ENCODE assay signal across 12 cellular contexts in the genomic region with DNA sequence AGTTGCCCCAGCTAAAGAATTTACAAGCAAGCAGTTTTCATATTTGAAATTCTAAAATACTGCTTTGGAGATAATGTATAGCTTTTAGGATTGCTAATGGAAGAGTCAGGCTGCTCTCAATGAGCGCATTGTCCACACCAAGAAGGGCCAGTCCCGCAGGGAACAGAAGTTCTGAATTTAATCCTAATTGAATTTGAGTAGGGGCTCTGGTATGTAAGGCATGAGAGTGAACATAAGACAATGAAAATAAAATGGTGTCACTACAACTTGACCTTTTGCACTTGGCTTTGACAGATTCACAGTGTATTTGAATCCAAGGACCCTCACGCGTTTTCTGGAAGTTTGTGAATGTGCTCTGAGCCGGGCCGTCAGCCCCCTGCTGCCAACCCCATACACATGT. TPM values are rescaled to one million over a fixed set of nuclear protein-coding genes. Genes with fewer than 3 reads are reported as not detected.
DNase-seq lines count a peak whose midpoint lies in the region; ATAC-seq and TF ChIP-seq lines count a peak whose summit lies in the region.
"Had no signal": no experiment of that assay in that cellular context is flagged by ENCODE, and none has a peak within 500 bp of the region (broad histone marks: within the 10 kb centered on the region; RNA-seq: fewer than 3 reads in every experiment).

No MANE protein-coding gene starts in this region.

- no peak overlapping the region for H3K56ac ChIP-seq in mesendoderm (ENCODE audit: low read length)

- H3K79me1 ChIP-seq in mesendoderm (ENCODE audit: low read length) (peaks cover 21% of the 10 kb centered on the region), neuronal stem cell (ENCODE audit: low read depth, low read length) (peaks cover 2% of the 10 kb centered on the region)

- TF ChIP-seq POLR2A in body of pancreas (IDR thresholded peaks at IDR 0.05) (no peak), testis (IDR thresholded peaks at IDR 0.05) (no peak)

- peaks cover 15% of the 10 kb centered on the region for H3K79me2 ChIP-seq in mesendoderm (ENCODE audit: control insufficient read depth, insufficient read depth, low read length)

- H4K91ac ChIP-seq in neuronal stem cell (ENCODE audit: low read depth, low read length, poor library complexity) = no peak overlapping the region

- H3K27me3 ChIP-seq in body of pancreas (no peaks in the 10 kb centered on the region), mesendoderm (ENCODE audit: insufficient read depth, low read length, poor library complexity) (no peaks in the 10 kb centered on the region), testis (no peaks in the 10 kb centered on the region), neuronal stem cell (ENCODE audit: control insufficient read depth in 3 of 3, insufficient read depth in 3 of 3, low read depth in 1 of 3, low read length in 3 of 3) (peaks cover 0 to 5% (median 0%) of the 10 kb centered on the region in 3 experiments)

- intact Hi-C loops in body of pancreas (cut with DNase I) (no loop called here), testis (cut with DNase I; ENCODE audit: low total_unique reads) (no loop called here)

- H2BK15ac ChIP-seq in mesendoderm (replicated peaks; ENCODE audit: low read depth) (no peak overlapping the region), neuronal stem cell (ENCODE audit: low read length) (no peak overlapping the region)

- peak overlapping the region; percentile 30 to 90 (median 68) for H3K27ac ChIP-seq in body of pancreas
- H3K27ac ChIP-seq in mesendoderm (ENCODE audit: low read depth, low read length) = no peak overlapping the region
- H3K27ac ChIP-seq in testis = peak overlapping the region; percentile 1 to 10
- no peak overlapping the region for H3K27ac ChIP-seq in neuronal stem cell (replicated peaks; ENCODE audit: low read length)

- no peak overlapping the region for H2AK5ac ChIP-seq in mesendoderm (ENCODE audit: low read length)
- H2AK5ac ChIP-seq in neuronal stem cell (ENCODE audit: low read depth, low read length) = no peak overlapping the region

- H4K5ac ChIP-seq in mesendoderm (ENCODE audit: low read length) = no peak overlapping the region

- H3K4me3 ChIP-seq in body of pancreas (no peak overlapping the region), mesendoderm (ENCODE audit: low read length) (no peak overlapping the region), testis (no peak overlapping the region), neuronal stem cell (ENCODE audit: low read length in 2 of 2) (no peak overlapping the region)
- H3K4me3 ChIP-seq: K562 had no signal

- H2BK5ac ChIP-seq in mesendoderm (ENCODE audit: low read length) (no peak overlapping the region), neuronal stem cell (ENCODE audit: low read length) (no peak overlapping the region)

- WGBS in body of pancreas, 2 donors = 78 to 80% methylated on average over 6 of the region's 6 CpGs
- WGBS in mesendoderm (ENCODE audit: extremely low coverage, insufficient coverage, low lambda C conversion rate) = no CpG with 5 or more reads among the region's 6 CpGs
- WGBS in testis, 2 donors = 88 to 92% methylated on average over 6 of the region's 6 CpGs
- WGBS in neuronal stem cell (ENCODE audit: extremely low coverage in 2 of 2, insufficient read length in 2 of 2, insufficient replicate concordance in 1 of 2), 2 donors = no CpG with 5 or more reads among the region's 6 CpGs

- no peak overlapping the region for H2AFZ ChIP-seq in neuronal stem cell (ENCODE audit: low read length)

- no peak overlapping the region for H2BK120ac ChIP-seq in mesendoderm (ENCODE audit: low read depth, low read length)
- no peak overlapping the region for H2BK120ac ChIP-seq in neuronal stem cell (ENCODE audit: low read depth, low read length)

- no peak overlapping the region for H2BK12ac ChIP-seq in neuronal stem cell (ENCODE audit: low read length)

- H3K4me2 ChIP-seq in mesendoderm (ENCODE audit: low read length) = no peak overlapping the region
- H3K4me2 ChIP-seq in neuronal stem cell (ENCODE audit: insufficient read depth, low read length, poor library complexity, severe bottlenecking) = no peak overlapping the region

- no peak for TF ChIP-seq CTCF in body of pancreas (IDR thresholded peaks at IDR 0.05)
- TF ChIP-seq CTCF in testis (IDR thresholded peaks at IDR 0.05) = no peak

- H3K9ac ChIP-seq in mesendoderm (ENCODE audit: low read length) = no peak overlapping the region
- no peak overlapping the region for H3K9ac ChIP-seq in neuronal stem cell (ENCODE audit: low read depth, low read length, poor library complexity)

- DNase-seq in HT-29 (ENCODE audit: low spot score) = peak; percentile 19
- DNase-seq in body of pancreas = no peak
- peak; percentile 64 for DNase-seq in mesendoderm
- DNase-seq in testis = no peak
- no peak for DNase-seq in stimulated activated CD4-positive, alpha-beta T cell treated with anti-CD3 and anti-CD28 coated beads, Interleukin-4, amount 100 ng/mL, for 1 hour
- no peak for DNase-seq in NCI-H146 treated with DMSO at 0.1 percent for 48 hours (lab: John Stamatoyannopoulos, UW; ENCODE audit: unreplicated experiment)
- DNase-seq in neuronal stem cell (ENCODE audit: low spot score) = no peak
- DNase-seq: activated CD8-positive, alpha-beta memory T cell treated with anti-CD3 and anti-CD28 coated beads, Interleukin-2, amount 50 U/mL, for 4 hours; NCI-H1092 treated with DMSO at 0.1 percent for 48 hours; SHP77; T1000 had no signal

- no peaks in the 10 kb centered on the region for H3K36me3 ChIP-seq in body of pancreas (replicated peaks in 1 of 2; ENCODE audit: insufficient read depth in 1 of 2, low read depth in 2 of 2)
- H3K36me3 ChIP-seq in mesendoderm (ENCODE audit: control insufficient read depth, insufficient read depth, low read length) = no peaks in the 10 kb centered on the region
- no peaks in the 10 kb centered on the region for H3K36me3 ChIP-seq in testis (ENCODE audit: low read depth, missing control alignments)
- H3K36me3 ChIP-seq in neuronal stem cell (replicated peaks in 1 of 2; ENCODE audit: control insufficient read depth in 2 of 2, insufficient read depth in 2 of 2, low read length in 2 of 2) = no peaks in the 10 kb centered on the region

- H4K8ac ChIP-seq in mesendoderm (ENCODE audit: low read depth, low read length) (no peak overlapping the region), neuronal stem cell (ENCODE audit: low read depth, low read length) (no peak overlapping the region)

- H3K18ac ChIP-seq in mesendoderm (ENCODE audit: low read length) (no peak overlapping the region), neuronal stem cell (ENCODE audit: low read length) (no peak overlapping the region)

- peaks cover 79% of the 10 kb centered on the region for H3K4me1 ChIP-seq in body of pancreas
- H3K4me1 ChIP-seq in mesendoderm (ENCODE audit: control insufficient read depth, low read depth, low read length) = peaks cover 8% of the 10 kb centered on the region
- peaks cover 39% of the 10 kb centered on the region for H3K4me1 ChIP-seq in testis
- peaks cover 3 to 7% of the 10 kb centered on the region in 2 donors for H3K4me1 ChIP-seq in neuronal stem cell (ENCODE audit: control insufficient read depth in 2 of 2, insufficient read depth in 1 of 2, low read depth in 1 of 2, low read length in 2 of 2)

- H3K4ac ChIP-seq in mesendoderm (ENCODE audit: low read depth, low read length) (no peak overlapping the region), neuronal stem cell (ENCODE audit: low read length) (no peak overlapping the region)

- H3K14ac ChIP-seq in neuronal stem cell (ENCODE audit: low read length) = no peak overlapping the region

- ATAC-seq in body of pancreas = no peak
- ATAC-seq: K562 had no signal

- H3K9me3 ChIP-seq in body of pancreas = no peaks in the 10 kb centered on the region
- no peaks in the 10 kb centered on the region for H3K9me3 ChIP-seq in testis
- peaks cover 0 to 17% of the 10 kb centered on the region in 2 donors for H3K9me3 ChIP-seq in neuronal stem cell (replicated peaks in 1 of 2; ENCODE audit: control insufficient read depth in 2 of 2, insufficient read depth in 1 of 2, low read depth in 1 of 2, low read length in 2 of 2)

- H3K23ac ChIP-seq in mesendoderm (ENCODE audit: low read length) (no peak overlapping the region), neuronal stem cell (ENCODE audit: low read depth, low read length, poor library complexity) (no peak overlapping the region)

RNA-seq across cellular contexts. Expression of a gene that starts 32.6 kb away (rescaled TPM):
- 145 and 147 TPM in 2 replicates for total RNA-seq in HT-29 (2014; rRNA removed; shearing (Covaris generic))
- total RNA-seq in body of pancreas (10 to 100 TPM; 23.1 to 35.5 TPM), testis (10 to 100 TPM; 27.2 to 41.1 TPM)
- polyA plus RNA-seq in mesendoderm (2013, experiment 1 of 2) = 30.9 TPM
- 30.6 TPM for polyA plus RNA-seq in mesendoderm (2013, experiment 2 of 2)
- 22.0 TPM for polyA plus RNA-seq in testis (ENCODE audit: insufficient read depth, low read depth, low replicate concordance)
- polyA plus RNA-seq in neuronal stem cell (2013, experiment 1 of 2) = 0.56 TPM
- polyA plus RNA-seq in neuronal stem cell (2013, experiment 2 of 2) = 0.76 TPM

Comparison
In these comparisons a context has a peak if more than half of its experiments do, and no peak if none do; other contexts are left out.
1. DNase-seq: peak in HT-29 (single experiment) and mesendoderm (single experiment); none in body of pancreas (0 of 4), testis (single experiment), stimulated activated CD4-positive, alpha-beta T cell treated with anti-CD3 and anti-CD28 coated beads, Interleukin-4, amount 100 ng/mL, for 1 hour (single experiment), NCI-H146 treated with DMSO at 0.1 percent for 48 hours (single experiment) and neuronal stem cell (single experiment).
2. H3K27ac ChIP-seq: peak in body of pancreas (4 of 4) and testis (2 of 2); none in mesendoderm (single experiment) and neuronal stem cell (single experiment).